12 cellular contexts compared by ENCODE assay signal in genomic region chr12:6444704-6445688, GRCh38. TPM values are rescaled to one million over a fixed set of nuclear protein-coding genes. Genes with fewer than 3 reads are reported as not detected.
DNase-seq lines count a peak whose midpoint lies in the region; ATAC-seq and TF ChIP-seq lines count a peak whose summit lies in the region.
"Had no signal": no experiment of that assay in that cellular context is flagged by ENCODE, and none has a peak within 500 bp of the region (broad histone marks: within the 10 kb centered on the region; RNA-seq: fewer than 3 reads in every experiment).

Gene CD27 (plus strand): TSS chr12:6444955. CDS start chr12:6445096, 141 bp downstream.

- no peak for TF ChIP-seq CTCF in esophagus squamous epithelium (IDR thresholded peaks at IDR 0.05)
- TF ChIP-seq CTCF in thyroid gland (IDR thresholded peaks at IDR 0.05), result no peak

- 64 to 89% methylated on average over 9 to 12 of the region's 16 CpGs for WGBS in esophagus squamous epithelium, 2 donors
- 70 to 76% methylated on average over 16 of the region's 16 CpGs for WGBS in thyroid gland, 2 donors

- H3K27ac ChIP-seq in esophagus squamous epithelium, result peak within 1 kb of the TSS in 2 of 4 donors; percentile 49 to 55
- peak within 1 kb of the TSS; percentile 69 to 88 (median 70) for H3K27ac ChIP-seq in thyroid gland

- TF ChIP-seq POLR2A in esophagus squamous epithelium (IDR thresholded peaks at IDR 0.05) (no peak), thyroid gland (IDR thresholded peaks at IDR 0.05) (no peak)

- intact Hi-C loops in T-helper 1 cell treated with Interleukin-12 subunit alpha and Interleukin-12 subunit beta and Interleukin-4 antibody, amounts not matched to agents 30 ng/mL and 1 ng/mL, for 36 hours (cut with micrococcal nuclease), result loop anchor here (1.0 kb wide), 4 partner anchors 7 to 22 kb away; partner anchors contain the start of gene TAPBPL
- intact Hi-C loops in esophagus squamous epithelium (cut with DNase I) (no loop called here), thyroid gland (cut with DNase I) (no loop called here)

- H3K36me3 ChIP-seq in esophagus squamous epithelium, result peaks cover 0 to 35% (median 0%) of the 10 kb centered on the region in 3 donors
- H3K36me3 ChIP-seq in thyroid gland, result no peaks in the 10 kb centered on the region

- DNase-seq in activated gamma-delta T cell treated with Interleukin-2 at 50 U/mL for 16 hours, result peak; percentile 48
- no peak for DNase-seq in activated gamma-delta T cell (lab: John Stamatoyannopoulos, UW)
- no peak for DNase-seq in esophagus squamous epithelium (lab: John Stamatoyannopoulos, UW)
- DNase-seq in thyroid gland, result peak in 1 of 2 donors; percentile 25
- DNase-seq in amygdala (lab: John Stamatoyannopoulos, UW), result no peak
- no peak for DNase-seq in retina
- DNase-seq: NCI-H1694, PC-3 had no signal

- no peaks in the 10 kb centered on the region for H3K27me3 ChIP-seq in esophagus squamous epithelium
- H3K27me3 ChIP-seq in thyroid gland, result no peaks in the 10 kb centered on the region

- H3K4me1 ChIP-seq in esophagus squamous epithelium, result peaks cover under 1 to 23% (median 3%) of the 10 kb centered on the region in 3 donors
- peaks cover 36 to 46% of the 10 kb centered on the region in 2 donors for H3K4me1 ChIP-seq in thyroid gland

- peak within 1 kb of the TSS in 3 of 4 donors; percentile 22 to 53 (median 34) for H3K4me3 ChIP-seq in esophagus squamous epithelium
- no peak within 1 kb of the TSS for H3K4me3 ChIP-seq in thyroid gland (replicated peaks in 1 of 3)

- H3K9me3 ChIP-seq in esophagus squamous epithelium (no peaks in the 10 kb centered on the region), thyroid gland (no peaks in the 10 kb centered on the region)

- no peak for ATAC-seq in HG02870 (IDR thresholded peaks at IDR 0.05; ENCODE audit: unreplicated experiment)
- ATAC-seq: PC-3 had no signal

RNA-seq across cellular contexts. Expression of gene CD27, which starts in this region (rescaled TPM):
- 88.3 and 89.8 TPM in 2 replicates for total RNA-seq in T-helper 1 cell treated with Interleukin-12 subunit alpha and Interleukin-12 subunit beta and Interleukin-4 antibody, amounts not matched to agents 30 ng/mL and 1 ng/mL, for 36 hours
- total RNA-seq in esophagus squamous epithelium (1 to 10 TPM in 3 of 4 donors, under 1 TPM in 1; 0.49 to 4.2 (median 2.9) TPM), thyroid gland (10 to 100 TPM in 1 of 4 donors, 1 to 10 TPM in 3; 2.7 to 10.8 (median 6.4) TPM)
- total RNA-seq: astrocyte, G401, PC-3 had no signal

Comparison
In these comparisons a context has a peak if more than half of its experiments do, and no peak if none do; other contexts are left out.
1. H3K4me3 ChIP-seq: peak in esophagus squamous epithelium (3 of 4); none in thyroid gland (0 of 3).